In genomic region chr7:15495170-15495569, GRCh38 we compare ENCODE assay signal across 15 cellular contexts.
"Had no signal": no experiment of that assay in that cellular context is flagged by ENCODE, and none has a peak within 500 bp of the region (broad histone marks: within the 10 kb centered on the region; RNA-seq: fewer than 3 reads in every experiment).

No MANE protein-coding gene starts in this region.

- H3K4me3 ChIP-seq: dorsolateral prefrontal cortex, esophagus squamous epithelium, pancreas, skin epidermis, stomach, thoracic aorta had no signal

- H3K36me3 ChIP-seq: esophagus squamous epithelium, pancreas, stomach, thoracic aorta, WERI-Rb-1 had no signal

- H3K27me3 ChIP-seq: dorsolateral prefrontal cortex, esophagus squamous epithelium, pancreas, stomach had no signal

- H3K27ac ChIP-seq: dorsolateral prefrontal cortex, esophagus squamous epithelium, pancreas, skin epidermis, stomach, thoracic aorta, WERI-Rb-1 had no signal

- FAIRE-seq: bronchial epithelial cell, pancreas had no signal

- DNase-seq: activated CD4-positive, alpha-beta T cell treated with anti-CD3 and anti-CD28 coated beads for 36 hours; activated CD8-positive, alpha-beta memory T cell treated with anti-CD3 and anti-CD28 coated beads, Interleukin-2, amount 50 U/mL, for 4 hours; activated CD8-positive, alpha-beta T cell treated with anti-CD3 and anti-CD28 coated beads for 36 hours; activated naive CD8-positive, alpha-beta T cell treated with anti-CD3 and anti-CD28 coated beads, Interleukin-2, amount 10 ng/mL, durations not matched to agents 7 days and 5 days; aorta; dorsolateral prefrontal cortex; esophagus squamous epithelium; kidney glomerular epithelial cell; pancreas; retina; stomach; WERI-Rb-1 had no signal

- H3K4me1 ChIP-seq: esophagus squamous epithelium, pancreas, stomach had no signal

- H3K9me3 ChIP-seq: esophagus squamous epithelium, pancreas, stomach, thoracic aorta had no signal
